Comparison of ENCODE assay signal across 9 cellular contexts in genomic region chr5:133825631-133826289, GRCh38.
DNase-seq lines count a peak whose midpoint lies in the region; ATAC-seq and TF ChIP-seq lines count a peak whose summit lies in the region.
"Had no signal": no experiment of that assay in that cellular context is flagged by ENCODE, and none has a peak within 500 bp of the region (broad histone marks: within the 10 kb centered on the region; RNA-seq: fewer than 3 reads in every experiment).

No MANE protein-coding gene starts in this region.

- H3K27ac Mint-ChIP-seq in CD4-positive, CD25-positive, alpha-beta regulatory T cell = peak overlapping the region in 1 of 3 donors; percentile 38
- no peak overlapping the region for H3K27ac Mint-ChIP-seq in Calu3 (ENCODE audit: unreplicated experiment)
- H3K27ac Mint-ChIP-seq in MCF 10A (ENCODE audit: low read depth, unreplicated experiment) = no peak overlapping the region

- CTCF ChIA-PET in Calu3 (lab: Charles Lee) (no interaction called here), MCF 10A (lab: Yijun Ruan, JAX) (no interaction called here)

- ATAC-seq in CD4-positive, CD25-positive, alpha-beta regulatory T cell (ENCODE audit: low read depth in 2 of 2) = peak in 1 of 2 donors; percentile 44
- peak; percentile 40 for ATAC-seq in GM19025 (IDR thresholded peaks at IDR 0.05; ENCODE audit: low read depth, unreplicated experiment)

- no peaks in the 10 kb centered on the region for H3K36me3 Mint-ChIP-seq in CD4-positive, CD25-positive, alpha-beta regulatory T cell
- peaks cover 5% of the 10 kb centered on the region for H3K36me3 Mint-ChIP-seq in Calu3 (ENCODE audit: insufficient read depth, unreplicated experiment)
- no peaks in the 10 kb centered on the region for H3K36me3 Mint-ChIP-seq in MCF 10A (ENCODE audit: insufficient read depth, unreplicated experiment)

- H3K9me3 Mint-ChIP-seq in CD4-positive, CD25-positive, alpha-beta regulatory T cell = no peaks in the 10 kb centered on the region
- H3K9me3 Mint-ChIP-seq in Calu3 (ENCODE audit: low read depth, unreplicated experiment) (no peaks in the 10 kb centered on the region), MCF 10A (ENCODE audit: unreplicated experiment) (no peaks in the 10 kb centered on the region)

- peak in 2 of 3 donors; percentile 7 to 52 for DNase-seq in CD4-positive, CD25-positive, alpha-beta regulatory T cell
- DNase-seq in NCI-H1694 (lab: John Stamatoyannopoulos, UW) (peak; percentile 83), Calu3 (no peak), NCI-H146 treated with DMSO at 0.1 percent for 48 hours (lab: John Stamatoyannopoulos, UW; ENCODE audit: unreplicated experiment) (no peak), MCF 10A (ENCODE audit: unreplicated experiment) (no peak), Ammon's horn (ENCODE audit: low spot score) (no peak)
- peak; percentile 19 for DNase-seq in effector CD8-positive, alpha-beta T cell (lab: John Stamatoyannopoulos, UW)

- H3K27ac ChIP-seq in CD4-positive, CD25-positive, alpha-beta regulatory T cell (ENCODE audit: insufficient read depth, low read length, poor library complexity, severe bottlenecking) = no peak overlapping the region
- H3K27ac ChIP-seq: ascending aorta had no signal

- no peak overlapping the region for H3K4me3 ChIP-seq in CD4-positive, CD25-positive, alpha-beta regulatory T cell (ENCODE audit: low read depth, low read length)
- H3K4me3 ChIP-seq: ascending aorta had no signal

- no peaks in the 10 kb centered on the region for H3K36me3 ChIP-seq in CD4-positive, CD25-positive, alpha-beta regulatory T cell (ENCODE audit: control insufficient read depth, insufficient read depth, low read length)
- H3K36me3 ChIP-seq: ascending aorta had no signal

- H3K9me3 ChIP-seq in CD4-positive, CD25-positive, alpha-beta regulatory T cell (ENCODE audit: control insufficient read depth in 2 of 2, low read length in 2 of 2) = no peaks in the 10 kb centered on the region
- H3K9me3 ChIP-seq: ascending aorta had no signal

- POLR2A ChIA-PET in MCF 10A (lab: Yijun Ruan, JAX) = no interaction called here

- no peaks in the 10 kb centered on the region for H3K4me1 ChIP-seq in CD4-positive, CD25-positive, alpha-beta regulatory T cell (ENCODE audit: control insufficient read depth, insufficient read depth, low read length, poor library complexity, severe bottlenecking)
- H3K4me1 ChIP-seq: ascending aorta had no signal

- H3K27me3 ChIP-seq in CD4-positive, CD25-positive, alpha-beta regulatory T cell (ENCODE audit: control insufficient read depth, insufficient read depth, low read length) = peaks cover 6% of the 10 kb centered on the region
- H3K27me3 ChIP-seq: ascending aorta had no signal

- no peaks in the 10 kb centered on the region for H3K27me3 Mint-ChIP-seq in CD4-positive, CD25-positive, alpha-beta regulatory T cell
- H3K27me3 Mint-ChIP-seq in Calu3 (ENCODE audit: unreplicated experiment) (peaks cover 93% of the 10 kb centered on the region), MCF 10A (ENCODE audit: insufficient read depth, unreplicated experiment) (peaks cover 27% of the 10 kb centered on the region)

- BruUV-seq in Calu3 (replicated peaks; lab: Mats Ljungman, UMichigan) (no TSS peak), MCF 10A (replicated peaks; lab: Mats Ljungman, UMichigan) (no TSS peak)

- TF ChIP-seq CTCF in Calu3 (IDR thresholded peaks at IDR 0.05; ENCODE audit: unreplicated experiment) (no peak), MCF 10A (IDR thresholded peaks at IDR 0.05; ENCODE audit: unreplicated experiment) (no peak)

- no peak overlapping the region for H3K4me3 Mint-ChIP-seq in CD4-positive, CD25-positive, alpha-beta regulatory T cell
- no peak overlapping the region for H3K4me3 Mint-ChIP-seq in Calu3 (ENCODE audit: low read depth, unreplicated experiment)
- no peak overlapping the region for H3K4me3 Mint-ChIP-seq in MCF 10A (ENCODE audit: unreplicated experiment)

- peaks cover 0 to 21% (median 2%) of the 10 kb centered on the region in 4 donors for H3K4me1 Mint-ChIP-seq in CD4-positive, CD25-positive, alpha-beta regulatory T cell
- H3K4me1 Mint-ChIP-seq in Calu3 (ENCODE audit: low read depth, unreplicated experiment) (peaks cover 8% of the 10 kb centered on the region), MCF 10A (ENCODE audit: insufficient read depth, unreplicated experiment) (peaks cover 7% of the 10 kb centered on the region)

- intact Hi-C loops in Calu3 (cut with micrococcal nuclease; ENCODE audit: unreplicated experiment) = no loop called here
- intact Hi-C loops in MCF 10A (cut with micrococcal nuclease) = no loop called here

Comparison
In these comparisons a context has a peak if more than half of its experiments do, and no peak if none do; other contexts are left out.
1. DNase-seq: peak in CD4-positive, CD25-positive, alpha-beta regulatory T cell (2 of 3), NCI-H1694 (single experiment) and effector CD8-positive, alpha-beta T cell (single experiment); none in Calu3 (single experiment), NCI-H146 treated with DMSO at 0.1 percent for 48 hours (single experiment), MCF 10A (single experiment) and Ammon's horn (single experiment).